In genomic region chr13:108227651-108228272, GRCh38 we compare ENCODE assay signal across 1 cellular context.
TF ChIP-seq lines count a peak whose summit lies in the region.

No MANE protein-coding gene starts in this region.

TF ChIP-seq in GM23338, 12 proteins besides CTCF, POLR2A, EP300 and RAD21 (continued from another document):
- TF ChIP-seq NANOG (IDR thresholded peaks at IDR 0.05; ENCODE audit: borderline replicate concordance): no peak
- no peak for TF ChIP-seq CREB1 (CRISPR knock-in tag; IDR thresholded peaks at IDR 0.05; ENCODE audit: low read depth)
- TF ChIP-seq ETS1 (IDR thresholded peaks at IDR 0.05): no peak
- TF ChIP-seq JUNB (IDR thresholded peaks at IDR 0.05; ENCODE audit: unreplicated experiment): no peak
